8 cellular contexts compared by ENCODE assay signal in genomic region chr14:102524451-102525212, GRCh38. TPM values are rescaled to one million over a fixed set of nuclear protein-coding genes. Genes with fewer than 3 reads are reported as not detected.
DNase-seq lines count a peak whose midpoint lies in the region; ATAC-seq, FAIRE-seq and TF ChIP-seq lines count a peak whose summit lies in the region.

No MANE protein-coding gene starts in this region.

- H3K36me3 ChIP-seq in right atrium auricular region: no peaks in the 10 kb centered on the region
- H3K36me3 ChIP-seq in psoas muscle (ENCODE audit: insufficient read depth in 1 of 2, low read depth in 1 of 2): no peaks in the 10 kb centered on the region
- no peaks in the 10 kb centered on the region for H3K36me3 ChIP-seq in uterus

- no peaks in the 10 kb centered on the region for H3K27me3 Mint-ChIP-seq in T-cell

- TF ChIP-seq POLR2A in GM12891 (IDR thresholded peaks at IDR 0.05; ENCODE audit: low read depth, low read length): peak; percentile 82
- TF ChIP-seq POLR2A in uterus (IDR thresholded peaks at IDR 0.05): peak; percentile 7 to 35

- no peaks in the 10 kb centered on the region for H3K9me3 Mint-ChIP-seq in T-cell

- H3K4me3 ChIP-seq in right atrium auricular region (peak overlapping the region; percentile 57 to 66), psoas muscle (peak overlapping the region; percentile 68), uterus (peak overlapping the region; percentile 47 to 57)

- FAIRE-seq in GM12891 (lab: Jason Lieb, UNC): peak; percentile 98

- H3K36me3 Mint-ChIP-seq in T-cell: no peaks in the 10 kb centered on the region

- peak; percentile 99 for DNase-seq in GM12891 (ENCODE audit: insufficient read length, low spot score)
- peak; percentile 97 for DNase-seq in NCI-H1436 treated with DMSO at 0.1 percent for 48 hours (lab: John Stamatoyannopoulos, UW)
- peak; percentile 67 to 94 (median 84) for DNase-seq in T-cell
- DNase-seq in amygdala (lab: John Stamatoyannopoulos, UW): peak; percentile 42 to 98 (median 94)
- peak; percentile 100 for DNase-seq in right atrium auricular region (ENCODE audit: low spot score)
- DNase-seq in psoas muscle: peak; percentile 98 to 99
- DNase-seq in uterus: peak; percentile 96 to 97

- H3K27ac Mint-ChIP-seq in T-cell: peak overlapping the region; percentile 70 to 82

- 1% methylated on average over 25 to 32 of the region's 32 CpGs for WGBS in psoas muscle, 3 donors

- CTCF ChIA-PET in T-cell (lab: Charles Lee): interaction anchor here in 1 of 2 donors (0.6 to 1.7 kb wide), 7 partner anchors 9 to 139 kb away, joined by 3 to 6 read pairs (median 3); no protein-coding TSS in a partner anchor

- intact Hi-C loops in psoas muscle (cut with DNase I) (loop anchor here in 1 of 2 donors (2.0 to 10.0 kb wide), 2 partner anchors 68 to 390 kb away; partner anchors contain the start of gene RCOR1), uterus (cut with DNase I; ENCODE audit: low total_unique reads) (no loop called here)

- peak overlapping the region; percentile 74 to 77 (median 76) for H3K4me3 Mint-ChIP-seq in T-cell

- ATAC-seq in HG02840 (IDR thresholded peaks at IDR 0.05; ENCODE audit: low FRiP score, unreplicated experiment): peak; percentile 94
- peak; percentile 84 to 88 (median 86) for ATAC-seq in T-cell (replicated peaks in 1 of 4)
- ATAC-seq in psoas muscle: peak; percentile 96 to 98 (median 98)

- POLR2A ChIA-PET in T-cell (lab: Charles Lee): interaction anchor here in 1 of 2 donors (0.6 kb wide), 2 partner anchors 9 to 809 kb away, joined by 3 read pairs; partner anchors contain the start of gene EIF5

- H3K27ac ChIP-seq in right atrium auricular region (peak overlapping the region; percentile 83), psoas muscle (peak overlapping the region; percentile 70), uterus (peak overlapping the region; percentile 76 to 80)

- H3K4me1 ChIP-seq in right atrium auricular region (peaks cover 0 to 17% of the 10 kb centered on the region in 2 donors), psoas muscle (peaks cover 11% of the 10 kb centered on the region), uterus (no peaks in the 10 kb centered on the region)

- peak; percentile 97 to 98 for TF ChIP-seq CTCF in right atrium auricular region (IDR thresholded peaks at IDR 0.05)
- TF ChIP-seq CTCF in psoas muscle (IDR thresholded peaks at IDR 0.05): peak; percentile 95
- peak; percentile 97 to 99 (median 98) for TF ChIP-seq CTCF in uterus (IDR thresholded peaks at IDR 0.05)

- no peaks in the 10 kb centered on the region for H3K9me3 ChIP-seq in right atrium auricular region
- no peaks in the 10 kb centered on the region for H3K9me3 ChIP-seq in psoas muscle
- no peaks in the 10 kb centered on the region for H3K9me3 ChIP-seq in uterus

- H3K4me1 Mint-ChIP-seq in T-cell: peaks cover 26 to 32% (median 31%) of the 10 kb centered on the region in 3 donors

- H3K27me3 ChIP-seq in right atrium auricular region (no peaks in the 10 kb centered on the region), psoas muscle (ENCODE audit: insufficient read depth in 3 of 3, low read length in 2 of 3) (no peaks in the 10 kb centered on the region), uterus (no peaks in the 10 kb centered on the region)

TF ChIP-seq in GM12891, 5 proteins besides CTCF, POLR2A, EP300 and RAD21:
- peak; percentile 25; the same call in 1 of the 2 replicates for TF ChIP-seq POU2F2 (IDR thresholded peaks at IDR 0.05; ENCODE audit: low read depth, low read length)
- TF ChIP-seq POLR2AphosphoS5 (IDR thresholded peaks at IDR 0.05; ENCODE audit: low read depth, low read length): 0 out of 2 replicates have a peak, but pooled peaks have one; percentile 53
- no peak for TF ChIP-seq PAX5 (IDR thresholded peaks at IDR 0.05; ENCODE audit: insufficient read depth, low read length, severe bottlenecking)
- peak; percentile 36; the same call in 1 of the 2 replicates for TF ChIP-seq TAF1 (IDR thresholded peaks at IDR 0.05; ENCODE audit: low read depth, low read length)
- TF ChIP-seq SPI1 (IDR thresholded peaks at IDR 0.05; ENCODE audit: low read depth, low read length): no peak

RNA-seq across cellular contexts. Expression of gene ANKRD9, which starts 15.1 kb away (rescaled TPM):
- 1.2 TPM for polyA plus RNA-seq in GM12891 (2012; ENCODE audit: low read depth, missing spikeins)
- total RNA-seq in T-cell (1 to 10 TPM; 1.9 to 3.2 (median 2.4) TPM), right atrium auricular region (100 to 1,000 TPM; 144 to 158 TPM), psoas muscle (100 to 1,000 TPM in 2 of 4 donors, 10 to 100 TPM in 2; 48.1 to 126 (median 98.0) TPM), uterus (10 to 100 TPM in 1 of 4 donors, 1 to 10 TPM in 3; 1.8 to 16.5 (median 7.5) TPM)
- 10 to 100 TPM; 22.7 to 74.4 (median 36.6) TPM for polyA plus RNA-seq in psoas muscle

Comparison
In these comparisons a context has a peak if more than half of its experiments do, and no peak if none do; other contexts are left out.
1. Peak in every context shown above with its lines: DNase-seq, ATAC-seq, H3K4me3 ChIP-seq and H3K27ac ChIP-seq.